In genomic region chr2:25567406-25567805, GRCh38 we compare ENCODE assay signal across 8 cellular contexts.
A peak's percentile ranks its signal among the peaks of the same experiment; 100 is the strongest.
DNase-seq lines count a peak whose midpoint lies in the region; ATAC-seq and TF ChIP-seq lines count a peak whose summit lies in the region.

No MANE protein-coding gene starts in this region.

- in situ Hi-C loops in ACHN (cut with HindIII; ENCODE audit: low pct_ligation_motif_present, low pct_unique_long_range_greater_than_20kb, low sequenced_read_pairs): no loop called here

- TF ChIP-seq POLR2A in prostate gland (IDR thresholded peaks at IDR 0.05): no peak

- peak; percentile 65 for DNase-seq in ACHN
- DNase-seq in GM06990 (ENCODE audit: extremely low read depth, insufficient read length): peak; percentile 34
- peak; percentile 29 for DNase-seq in LoVo (ENCODE audit: low spot score)
- peak; percentile 78 for DNase-seq in adipocyte (ENCODE audit: low read depth)
- no peak for DNase-seq in kidney epithelial cell (ENCODE audit: low read depth)
- no peak for DNase-seq in prostate gland (ENCODE audit: low spot score)
- no peak for DNase-seq in NCI-H2029 (lab: John Stamatoyannopoulos, UW)

- ATAC-seq in HG03045 (IDR thresholded peaks at IDR 0.05; ENCODE audit: unreplicated experiment): no peak

- TF ChIP-seq CTCF in GM06990 (IDR thresholded peaks at IDR 0.05; ENCODE audit: insufficient read depth, low read length, poor library complexity, severe bottlenecking) (peak; percentile 50), kidney epithelial cell (IDR thresholded peaks at IDR 0.05; ENCODE audit: insufficient read depth, low read length, poor library complexity, severe bottlenecking) (peak; percentile 39), prostate gland (IDR thresholded peaks at IDR 0.05) (peak in 2 of 4 experiments; percentile 31 to 37)

- intact Hi-C loops in prostate gland (cut with DNase I): no loop called here

- 78% methylated on average over 1 of the region's 1 CpG for WGBS in prostate gland

- H3K9me3 ChIP-seq in adipocyte (ENCODE audit: control insufficient read depth, low read length): no peaks in the 10 kb centered on the region
- H3K9me3 ChIP-seq in prostate gland: no peaks in the 10 kb centered on the region

- H3K4me3 ChIP-seq in GM06990 (replicated peaks; ENCODE audit: low read depth, low read length) (no peak overlapping the region), adipocyte (ENCODE audit: low read length) (no peak overlapping the region), kidney epithelial cell (ENCODE audit: low read depth, low read length) (no peak overlapping the region), prostate gland (no peak overlapping the region)

- H3K36me3 ChIP-seq in GM06990 (ENCODE audit: control insufficient read depth, insufficient read depth, low read length): no peaks in the 10 kb centered on the region
- H3K36me3 ChIP-seq in adipocyte (ENCODE audit: control insufficient read depth, insufficient read depth, low read length, severe bottlenecking): no peaks in the 10 kb centered on the region
- no peaks in the 10 kb centered on the region for H3K36me3 ChIP-seq in kidney epithelial cell (ENCODE audit: control insufficient read depth, insufficient read depth, low read length)
- H3K36me3 ChIP-seq in prostate gland: no peaks in the 10 kb centered on the region

- H3K4me1 ChIP-seq in adipocyte (ENCODE audit: control insufficient read depth, insufficient read depth, low read length) (peaks cover 14% of the 10 kb centered on the region), prostate gland (replicated peaks) (no peaks in the 10 kb centered on the region)

- H3K27me3 ChIP-seq in GM06990 (replicated peaks; ENCODE audit: control insufficient read depth, insufficient read depth, low read length): no peaks in the 10 kb centered on the region
- no peaks in the 10 kb centered on the region for H3K27me3 ChIP-seq in adipocyte (replicated peaks; ENCODE audit: control insufficient read depth, insufficient read depth, low read length)
- H3K27me3 ChIP-seq in kidney epithelial cell (ENCODE audit: control insufficient read depth, insufficient read depth, low read length): no peaks in the 10 kb centered on the region
- no peaks in the 10 kb centered on the region for H3K27me3 ChIP-seq in prostate gland (replicated peaks; ENCODE audit: insufficient read depth)

- H3K27ac ChIP-seq in prostate gland: no peak overlapping the region

- H3K9ac ChIP-seq in adipocyte (ENCODE audit: low read length): no peak overlapping the region

Comparison
In these comparisons a context has a peak if more than half of its experiments do, and no peak if none do; other contexts are left out.
1. DNase-seq: peak in ACHN (single experiment), GM06990 (single experiment), LoVo (single experiment) and adipocyte (single experiment); none in kidney epithelial cell (single experiment), prostate gland (single experiment) and NCI-H2029 (single experiment).